In the genomic region with DNA sequence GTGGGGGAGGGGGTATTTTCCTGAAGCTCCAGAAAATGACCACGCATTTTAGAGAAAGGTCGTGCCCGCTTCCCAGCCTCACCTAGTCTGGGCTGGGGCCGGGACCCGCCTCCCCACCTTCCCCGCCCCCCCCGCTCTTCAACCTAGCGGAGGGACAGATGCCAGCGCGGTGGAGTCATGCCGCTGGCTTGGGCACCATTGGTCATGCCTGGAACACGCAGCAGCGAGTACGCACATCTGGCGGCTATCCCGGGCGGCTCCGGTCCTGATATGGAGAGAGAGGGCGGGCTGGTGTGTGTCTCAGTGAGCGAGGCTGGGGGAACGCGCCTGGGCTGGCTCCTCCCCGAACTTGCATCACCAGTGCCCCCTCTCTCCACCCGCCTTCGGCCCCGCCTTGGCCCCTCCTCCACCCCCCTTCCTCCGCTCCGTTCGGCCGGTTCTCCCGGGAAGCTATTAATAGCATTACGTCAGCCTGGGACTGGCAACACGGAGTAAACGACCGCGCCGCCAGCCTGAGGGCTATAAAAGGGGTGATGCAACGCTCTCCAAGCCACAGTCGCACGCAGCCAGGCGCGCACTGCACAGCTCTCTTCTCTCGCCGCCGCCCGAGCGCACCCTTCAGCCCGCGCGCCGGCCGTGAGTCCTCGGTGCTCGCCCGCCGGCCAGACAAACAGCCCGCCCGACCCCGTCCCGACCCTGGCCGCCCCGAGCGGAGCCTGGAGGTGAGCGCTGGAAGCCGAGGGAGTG, we compare ENCODE assay signal across 8 cellular contexts. TPM values are rescaled to one million over a fixed set of nuclear protein-coding genes. Genes with fewer than 3 reads are reported as not detected.
DNase-seq lines count a peak whose midpoint lies in the region; ATAC-seq, FAIRE-seq and TF ChIP-seq lines count a peak whose summit lies in the region.

A gene with protein sequence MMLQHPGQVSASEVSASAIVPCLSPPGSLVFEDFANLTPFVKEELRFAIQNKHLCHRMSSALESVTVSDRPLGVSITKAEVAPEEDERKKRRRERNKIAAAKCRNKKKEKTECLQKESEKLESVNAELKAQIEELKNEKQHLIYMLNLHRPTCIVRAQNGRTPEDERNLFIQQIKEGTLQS (plus strand): TSS at position 553 of the 747 bp plus-strand sequence. CDS start 6,261 bp downstream, outside the sequence.

- H3K18ac ChIP-seq in trophoblast cell (ENCODE audit: low read length) = peak within 1 kb of the TSS; percentile 98

- H3K4me3 ChIP-seq in trophoblast cell (ENCODE audit: low read depth, low read length) (peak within 1 kb of the TSS; percentile 91), tibial nerve (peak within 1 kb of the TSS; percentile 60 to 89 (median 80))

- peaks cover 36% of the 10 kb centered on the region for H3K79me1 ChIP-seq in trophoblast cell (ENCODE audit: low read length)

- peaks cover 22% of the 10 kb centered on the region for H3K36me3 Mint-ChIP-seq in activated naive CD8-positive, alpha-beta T cell treated with anti-CD3 and anti-CD28 coated beads, Interleukin-2, amount 50 U/mL, for 24 hours (ENCODE audit: low read depth)

- TF ChIP-seq EP300 in tibial nerve (IDR thresholded peaks at IDR 0.05) = peak; percentile 78 to 100

- no CpG with 5 or more reads among the region's 65 CpGs for WGBS in trophoblast cell (ENCODE audit: extremely low coverage, insufficient coverage, insufficient read length)
- WGBS in tibial nerve, 2 donors = 0 to 1% methylated on average over 39 to 40 of the region's 65 CpGs

- H3K9me3 Mint-ChIP-seq in activated naive CD8-positive, alpha-beta T cell treated with anti-CD3 and anti-CD28 coated beads, Interleukin-2, amount 50 U/mL, for 24 hours = no peaks in the 10 kb centered on the region

- H3K27ac ChIP-seq in trophoblast cell (ENCODE audit: low read depth, low read length) = peak within 1 kb of the TSS; percentile 96
- peak within 1 kb of the TSS; percentile 92 to 100 (median 100) for H3K27ac ChIP-seq in tibial nerve

- H3K27me3 Mint-ChIP-seq in activated naive CD8-positive, alpha-beta T cell treated with anti-CD3 and anti-CD28 coated beads, Interleukin-2, amount 50 U/mL, for 24 hours = peaks cover 50% of the 10 kb centered on the region

- H3K4me3 Mint-ChIP-seq in activated naive CD8-positive, alpha-beta T cell treated with anti-CD3 and anti-CD28 coated beads, Interleukin-2, amount 50 U/mL, for 24 hours = peak within 1 kb of the TSS; percentile 91

- H4K8ac ChIP-seq in trophoblast cell (ENCODE audit: low read depth, low read length) = peak within 1 kb of the TSS; percentile 93

- peak in 2 of 5 experiments; percentile 35 to 39 for TF ChIP-seq CTCF in tibial nerve (IDR thresholded peaks at IDR 0.05)

- peak within 1 kb of the TSS; percentile 93 for H3K4ac ChIP-seq in trophoblast cell (ENCODE audit: low read depth, low read length)

- peak within 1 kb of the TSS; percentile 91 for H4K12ac ChIP-seq in trophoblast cell (ENCODE audit: low read depth, low read length)

- peak within 1 kb of the TSS; percentile 98 for H2BK120ac ChIP-seq in trophoblast cell (ENCODE audit: insufficient read depth, low read length, poor library complexity)

- H4K91ac ChIP-seq in trophoblast cell (ENCODE audit: low read depth, low read length) = peak within 1 kb of the TSS; percentile 99

- peak; percentile 69 for ATAC-seq in HG02763 (IDR thresholded peaks at IDR 0.05; ENCODE audit: unreplicated experiment)
- peak; percentile 90 for ATAC-seq in activated naive CD8-positive, alpha-beta T cell treated with anti-CD3 and anti-CD28 coated beads, Interleukin-2, amount 50 U/mL, for 24 hours

- no peak within 1 kb of the TSS for H3K23ac ChIP-seq in trophoblast cell (ENCODE audit: low read length)

- TF ChIP-seq POLR2A in GM12891 (IDR thresholded peaks at IDR 0.05; ENCODE audit: low read depth, low read length) (peak; percentile 99), tibial nerve (IDR thresholded peaks at IDR 0.05) (peak; percentile 99)

- H2BK12ac ChIP-seq in trophoblast cell (ENCODE audit: low read length) = peak within 1 kb of the TSS; percentile 99

- peak within 1 kb of the TSS; percentile 81 for H2AFZ ChIP-seq in trophoblast cell (ENCODE audit: insufficient read depth, low read length, poor library complexity)

- FAIRE-seq in GM12891 (lab: Jason Lieb, UNC) = peak; percentile 94

- H3K27me3 ChIP-seq in trophoblast cell (ENCODE audit: insufficient read depth, low read length) (no peaks in the 10 kb centered on the region), tibial nerve (peaks cover 0 to 5% of the 10 kb centered on the region in 2 donors)

- intact Hi-C loops in cardiac septum (cut with DNase I) = loop anchor here (1.0 to 5.0 kb wide), 5 partner anchors 50 to 184 kb away; a partner anchor contains a TSS

- no peaks in the 10 kb centered on the region for H3K36me3 ChIP-seq in trophoblast cell (ENCODE audit: control insufficient read depth in 1 of 2, insufficient read depth in 2 of 2, low read length in 2 of 2)
- no peaks in the 10 kb centered on the region for H3K36me3 ChIP-seq in tibial nerve

- H2AK5ac ChIP-seq in trophoblast cell (ENCODE audit: low read length) = peak within 1 kb of the TSS; percentile 92

- peaks cover 30% of the 10 kb centered on the region for H3K79me2 ChIP-seq in trophoblast cell (ENCODE audit: control insufficient read depth, insufficient read depth, low read length, poor library complexity)

- peak within 1 kb of the TSS; percentile 98 for H3K14ac ChIP-seq in trophoblast cell (ENCODE audit: low read length)

- peaks cover 54% of the 10 kb centered on the region for H3K4me1 Mint-ChIP-seq in activated naive CD8-positive, alpha-beta T cell treated with anti-CD3 and anti-CD28 coated beads, Interleukin-2, amount 50 U/mL, for 24 hours

- H3K4me1 ChIP-seq in trophoblast cell (ENCODE audit: control insufficient read depth in 1 of 2, insufficient read depth in 2 of 2, low read length in 2 of 2) = peaks cover 16 to 40% of the 10 kb centered on the region in 2 experiments
- peaks cover 0 to 59% (median 25%) of the 10 kb centered on the region in 4 donors for H3K4me1 ChIP-seq in tibial nerve

- peak within 1 kb of the TSS; percentile 93 for H3K4me2 ChIP-seq in trophoblast cell (ENCODE audit: low read length)

- H3K27ac Mint-ChIP-seq in activated naive CD8-positive, alpha-beta T cell treated with anti-CD3 and anti-CD28 coated beads, Interleukin-2, amount 50 U/mL, for 24 hours = peak within 1 kb of the TSS; percentile 87

- no peaks in the 10 kb centered on the region for H3K9me3 ChIP-seq in trophoblast cell (ENCODE audit: insufficient read depth, low read depth, low read length)
- H3K9me3 ChIP-seq in tibial nerve = no peaks in the 10 kb centered on the region

- peak within 1 kb of the TSS; percentile 83 for H3K9ac ChIP-seq in trophoblast cell (ENCODE audit: low read length)

- DNase-seq in GM12891 (ENCODE audit: insufficient read length, low spot score) = peak; percentile 84
- DNase-seq in NCI-H1417 (lab: John Stamatoyannopoulos, UW) = peak; percentile 90 to 99 (median 93)
- DNase-seq in SW480 (ENCODE audit: low spot score) = peak; percentile 98
- DNase-seq in activated naive CD8-positive, alpha-beta T cell treated with anti-CD3 and anti-CD28 coated beads, Interleukin-2, amount 50 U/mL, for 24 hours = peak; percentile 97
- DNase-seq in cardiac septum (ENCODE audit: low spot score) = peak; percentile 99
- DNase-seq in trophoblast cell = peak; percentile 99
- DNase-seq in tibial nerve (ENCODE audit: low spot score in 2 of 2) = peak; percentile 98 to 99

- H2BK5ac ChIP-seq in trophoblast cell (ENCODE audit: low read depth, low read length, poor library complexity) = peak within 1 kb of the TSS; percentile 97

TF ChIP-seq in GM12891, 5 proteins besides CTCF, POLR2A, EP300 and RAD21:
- no peak for TF ChIP-seq SPI1 (IDR thresholded peaks at IDR 0.05; ENCODE audit: low read depth, low read length)
- TF ChIP-seq TAF1 (IDR thresholded peaks at IDR 0.05; ENCODE audit: low read depth, low read length) = peak; percentile 95
- peak; percentile 90 for TF ChIP-seq POU2F2 (IDR thresholded peaks at IDR 0.05; ENCODE audit: low read depth, low read length)
- peak; percentile 99 for TF ChIP-seq POLR2AphosphoS5 (IDR thresholded peaks at IDR 0.05; ENCODE audit: low read depth, low read length)
- peak; percentile 83 for TF ChIP-seq PAX5 (IDR thresholded peaks at IDR 0.05; ENCODE audit: insufficient read depth, low read length, severe bottlenecking)

RNA-seq across cellular contexts. Expression of the gene that starts here (rescaled TPM):
- 19.7 TPM for polyA plus RNA-seq in GM12891 (2012; ENCODE audit: low read depth, missing spikeins)
- 16.2 TPM for total RNA-seq in cardiac septum
- 120 and 125 TPM in 2 replicates for polyA plus RNA-seq in trophoblast cell (2013)
- total RNA-seq in tibial nerve = 10 to 100 TPM; 12.3 to 19.2 (median 13.7) TPM

Comparison
In these comparisons a context has a peak if more than half of its experiments do, and no peak if none do; other contexts are left out.
1. Peak in every context shown above with its lines: DNase-seq, ATAC-seq, H3K4me3 ChIP-seq and H3K27ac ChIP-seq.